In the genomic region with DNA sequence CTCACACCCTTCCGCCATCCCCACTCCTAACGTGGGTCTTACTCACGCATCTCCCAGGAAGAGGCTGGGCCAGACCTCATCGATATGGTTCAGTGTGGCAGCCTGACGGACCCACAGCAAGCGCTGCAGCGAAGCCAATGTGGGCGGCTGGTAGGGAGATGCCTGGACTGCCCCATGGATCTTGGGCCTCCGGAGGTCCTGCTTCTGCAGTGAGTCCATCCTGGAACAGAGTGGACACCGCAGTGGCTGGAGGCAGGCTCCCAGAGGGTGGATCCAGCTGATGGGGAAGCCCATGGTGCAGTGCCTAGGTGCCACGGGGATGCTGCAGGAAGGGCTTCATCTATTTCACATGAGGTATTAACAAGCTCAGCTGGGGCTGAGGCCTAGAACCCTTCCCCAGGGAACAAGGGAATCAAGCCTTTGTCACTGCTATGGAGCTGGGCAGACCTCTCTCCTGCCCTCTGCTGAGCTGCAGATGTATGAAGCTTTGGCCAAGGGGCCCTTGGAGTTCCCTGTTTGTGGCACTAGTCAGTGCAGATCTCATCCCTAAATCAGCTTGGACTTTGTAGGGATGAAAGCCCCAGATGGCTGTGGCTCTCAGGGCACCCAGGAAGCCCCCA, we compare ENCODE assay signal across 12 cellular contexts. TPM values are rescaled to one million over a fixed set of nuclear protein-coding genes. Genes with fewer than 3 reads are reported as not detected.
DNase-seq lines count a peak whose midpoint lies in the region; ATAC-seq, FAIRE-seq and TF ChIP-seq lines count a peak whose summit lies in the region.
"Had no signal": no experiment of that assay in that cellular context is flagged by ENCODE, and none has a peak within 500 bp of the region (broad histone marks: within the 10 kb centered on the region; RNA-seq: fewer than 3 reads in every experiment).

No MANE protein-coding gene starts in this region.

- H2BK15ac ChIP-seq in mesendoderm (replicated peaks; ENCODE audit: low read depth): no peak overlapping the region

- no peaks in the 10 kb centered on the region for H3K9me3 Mint-ChIP-seq in activated T-helper 17 cell treated with anti-CD3 and anti-CD28 coated beads, Interleukin-2, amount 50 U/mL, for 72 hours
- H3K9me3 Mint-ChIP-seq: activated naive CD8-positive, alpha-beta T cell treated with anti-CD3 and anti-CD28 coated beads, Interleukin-2, amount 10 ng/mL, durations not matched to agents 7 days and 5 days; stimulated activated memory B cell treated with anti-CD40 and anti-IgM and Interleukin-4, amounts not matched to agents 10 μg/mL and 1 μg/mL and 100 μg/mL, for 72 hours had no signal

- POLR2A ChIA-PET in PC-9 (lab: Charles Lee; ENCODE audit: unreplicated experiment): interaction anchor here (0.6 kb wide), 1 partner anchor 393 kb away, joined by 3 read pairs; no protein-coding TSS in a partner anchor

- H3K27ac Mint-ChIP-seq in activated T-helper 17 cell treated with anti-CD3 and anti-CD28 coated beads, Interleukin-2, amount 50 U/mL, for 72 hours: no peak overlapping the region
- H3K27ac Mint-ChIP-seq: activated naive CD8-positive, alpha-beta T cell treated with anti-CD3 and anti-CD28 coated beads, Interleukin-2, amount 10 ng/mL, durations not matched to agents 7 days and 5 days; stimulated activated memory B cell treated with anti-CD40 and anti-IgM and Interleukin-4, amounts not matched to agents 10 μg/mL and 1 μg/mL and 100 μg/mL, for 72 hours had no signal

- no peak overlapping the region for H3K4ac ChIP-seq in mesendoderm (ENCODE audit: low read depth, low read length)

- H3K4me3 ChIP-seq in mesendoderm (ENCODE audit: low read length) (no peak overlapping the region), PC-9 (no peak overlapping the region)

- H3F3A ChIP-seq in PC-9 (ENCODE audit: insufficient read depth, low read depth): no peaks in the 10 kb centered on the region; the same call in 1 of the 2 replicates

- TF ChIP-seq CTCF in PC-9 (conservative IDR thresholded peaks at IDR 0.05): no peak

- H3K9me2 ChIP-seq in PC-9 (ENCODE audit: insufficient read depth): no peaks in the 10 kb centered on the region

- intact Hi-C loops in PC-9 (cut with micrococcal nuclease; ENCODE audit: unreplicated experiment): no loop called here

- no peak overlapping the region for H4K5ac ChIP-seq in mesendoderm (ENCODE audit: low read length)

- no peak overlapping the region for H2AK5ac ChIP-seq in mesendoderm (ENCODE audit: low read length)

- H3K27ac ChIP-seq in mesendoderm (ENCODE audit: low read depth, low read length) (no peak overlapping the region), PC-9 (no peak overlapping the region)

- no peaks in the 10 kb centered on the region for H3K4me1 Mint-ChIP-seq in activated T-helper 17 cell treated with anti-CD3 and anti-CD28 coated beads, Interleukin-2, amount 50 U/mL, for 72 hours

- H3K36me3 Mint-ChIP-seq in activated T-helper 17 cell treated with anti-CD3 and anti-CD28 coated beads, Interleukin-2, amount 50 U/mL, for 72 hours (ENCODE audit: low read depth): no peaks in the 10 kb centered on the region
- H3K36me3 Mint-ChIP-seq: activated naive CD8-positive, alpha-beta T cell treated with anti-CD3 and anti-CD28 coated beads, Interleukin-2, amount 10 ng/mL, durations not matched to agents 7 days and 5 days; stimulated activated memory B cell treated with anti-CD40 and anti-IgM and Interleukin-4, amounts not matched to agents 10 μg/mL and 1 μg/mL and 100 μg/mL, for 72 hours had no signal

- H2BK5ac ChIP-seq in mesendoderm (ENCODE audit: low read length): no peak overlapping the region

- CTCF ChIA-PET in PC-9 (lab: Charles Lee): interaction anchor here (1.9 kb wide), 1 partner anchor 854 kb away, joined by 10 read pairs; no protein-coding TSS in a partner anchor

- H4K20me1 ChIP-seq in PC-9 (ENCODE audit: insufficient read depth): no peaks in the 10 kb centered on the region

- H3K23ac ChIP-seq in mesendoderm (ENCODE audit: low read length): no peak overlapping the region

- H3K79me2 ChIP-seq in mesendoderm (ENCODE audit: control insufficient read depth, insufficient read depth, low read length): no peaks in the 10 kb centered on the region
- H3K79me2 ChIP-seq in PC-9 (ENCODE audit: low read depth): no peaks in the 10 kb centered on the region

- no peak overlapping the region for H3K18ac ChIP-seq in mesendoderm (ENCODE audit: low read length)

- no peak overlapping the region for H3K9ac ChIP-seq in mesendoderm (ENCODE audit: low read length)

- ATAC-seq in GM19397 (IDR thresholded peaks at IDR 0.05; ENCODE audit: unreplicated experiment) (no peak), HG02610 (IDR thresholded peaks at IDR 0.05; ENCODE audit: unreplicated experiment) (no peak)
- no peak for ATAC-seq in activated T-helper 17 cell treated with anti-CD3 and anti-CD28 coated beads, Interleukin-2, amount 50 U/mL, for 72 hours (replicated peaks)
- ATAC-seq: right cardiac atrium; stimulated activated memory B cell treated with anti-CD40 and anti-IgM and Interleukin-4, amounts not matched to agents 10 μg/mL and 1 μg/mL and 100 μg/mL, for 72 hours had no signal

- H3K36me3 ChIP-seq in mesendoderm (ENCODE audit: control insufficient read depth, insufficient read depth, low read length): no peaks in the 10 kb centered on the region
- H3K36me3 ChIP-seq in PC-9 (ENCODE audit: low read depth): no peaks in the 10 kb centered on the region

- H4K8ac ChIP-seq in mesendoderm (ENCODE audit: low read depth, low read length): no peak overlapping the region

- DNase-seq in ELR (ENCODE audit: low read depth) (peak; percentile 27), HTR-8/SVneo (ENCODE audit: insufficient read length, low spot score) (peak; percentile 40), astrocyte of the hippocampus (ENCODE audit: low read depth, low spot score) (peak; percentile 20), mesendoderm (peak; percentile 67), PC-9 (no peak)
- DNase-seq: activated naive CD8-positive, alpha-beta T cell treated with anti-CD3 and anti-CD28 coated beads, Interleukin-2, amount 10 ng/mL, durations not matched to agents 7 days and 5 days; NCI-H1105 treated with DMSO at 0.1 percent for 48 hours; right cardiac atrium had no signal

- H3K4me2 ChIP-seq in mesendoderm (ENCODE audit: low read length): no peak overlapping the region
- H3K4me2 ChIP-seq in PC-9: no peak overlapping the region

- H3K27me3 Mint-ChIP-seq in activated T-helper 17 cell treated with anti-CD3 and anti-CD28 coated beads, Interleukin-2, amount 50 U/mL, for 72 hours: no peaks in the 10 kb centered on the region
- H3K27me3 Mint-ChIP-seq: activated naive CD8-positive, alpha-beta T cell treated with anti-CD3 and anti-CD28 coated beads, Interleukin-2, amount 10 ng/mL, durations not matched to agents 7 days and 5 days had no signal

- WGBS in mesendoderm (ENCODE audit: extremely low coverage, insufficient coverage, low lambda C conversion rate): no CpG with 5 or more reads among the region's 11 CpGs

- H2AFZ ChIP-seq in PC-9: no peak overlapping the region

- no peak overlapping the region for H2BK120ac ChIP-seq in mesendoderm (ENCODE audit: low read depth, low read length)

- H3K79me1 ChIP-seq in mesendoderm (ENCODE audit: low read length): no peaks in the 10 kb centered on the region

- H3K4me1 ChIP-seq in mesendoderm (ENCODE audit: control insufficient read depth, low read depth, low read length) (no peaks in the 10 kb centered on the region), PC-9 (replicated peaks; ENCODE audit: insufficient read depth) (no peaks in the 10 kb centered on the region)

- H3K56ac ChIP-seq in mesendoderm (ENCODE audit: low read length): no peak overlapping the region

- no TSS peak for BruUV-seq in PC-9 (replicated peaks; lab: Mats Ljungman, UMichigan)

- H3K27me3 ChIP-seq in mesendoderm (ENCODE audit: insufficient read depth, low read length, poor library complexity): no peaks in the 10 kb centered on the region
- no peaks in the 10 kb centered on the region for H3K27me3 ChIP-seq in PC-9 (ENCODE audit: insufficient read depth, low read depth)

- H3K9me3 ChIP-seq in PC-9 (ENCODE audit: insufficient read depth, low read depth): no peaks in the 10 kb centered on the region

- no peak for FAIRE-seq in HTR-8/SVneo (lab: Jason Lieb, UNC)

- H3K4me3 Mint-ChIP-seq in activated T-helper 17 cell treated with anti-CD3 and anti-CD28 coated beads, Interleukin-2, amount 50 U/mL, for 72 hours: no peak overlapping the region
- H3K4me3 Mint-ChIP-seq: activated naive CD8-positive, alpha-beta T cell treated with anti-CD3 and anti-CD28 coated beads, Interleukin-2, amount 10 ng/mL, durations not matched to agents 7 days and 5 days; stimulated activated memory B cell treated with anti-CD40 and anti-IgM and Interleukin-4, amounts not matched to agents 10 μg/mL and 1 μg/mL and 100 μg/mL, for 72 hours had no signal

RNA-seq across cellular contexts. Expression of a gene that starts 13.7 kb away (rescaled TPM):
- polyA plus RNA-seq in mesendoderm (2013, experiment 1 of 2): 7.3 TPM
- polyA plus RNA-seq in mesendoderm (2013, experiment 2 of 2): 7.9 TPM
- total RNA-seq in activated T-helper 17 cell treated with anti-CD3 and anti-CD28 coated beads, Interleukin-2, amount 50 U/mL, for 72 hours: 10 to 100 TPM; 19.8 to 42.0 TPM
- total RNA-seq in PC-9 (2021): 27.6 and 31.1 TPM in 2 replicates

Comparison
In these comparisons a context has a peak if more than half of its experiments do, and no peak if none do; other contexts are left out.
1. DNase-seq: peak in ELR (single experiment), HTR-8/SVneo (single experiment), astrocyte of the hippocampus (single experiment) and mesendoderm (single experiment); none in PC-9 (0 of 2).